22 cellular contexts compared by ENCODE assay signal in genomic region chr13:108981407-108981806, GRCh38.
"Had no signal": no experiment of that assay in that cellular context is flagged by ENCODE, and none has a peak within 500 bp of the region (broad histone marks: within the 10 kb centered on the region; RNA-seq: fewer than 3 reads in every experiment).

No MANE protein-coding gene starts in this region.

- H3K79me2 ChIP-seq: parathyroid adenoma had no signal

- FAIRE-seq: endometrium, frontal cortex had no signal

- H3K27ac ChIP-seq: heart right ventricle, left lung, lower lobe of right lung, parathyroid adenoma, psoas muscle, spleen, upper lobe of left lung, uterus had no signal

- H3K36me3 ChIP-seq: heart right ventricle, left lung, lower lobe of right lung, spleen, tibial artery, upper lobe of left lung, uterus had no signal

- ATAC-seq: esophagus mucosa; heart right ventricle; left lung; lower lobe of right lung; psoas muscle; sciatic nerve; stimulated activated memory B cell treated with anti-CD40 and anti-IgM and Interleukin-4, amounts not matched to agents 10 μg/mL and 1 μg/mL and 100 μg/mL, for 72 hours had no signal

- H3K4me1 ChIP-seq: left lung, lower lobe of right lung, parathyroid adenoma, psoas muscle, spleen, upper lobe of left lung, uterus had no signal

- H3K9me3 ChIP-seq: left lung, lower lobe of right lung, psoas muscle, spleen, tibial artery, upper lobe of left lung, uterus had no signal

- H3K9ac ChIP-seq: parathyroid adenoma had no signal

- DNase-seq: effector memory CD4-positive, alpha-beta T cell; heart right ventricle; left lung; lower lobe of right lung; mesenchymal stem cell; midbrain; naive B cell; retina; spleen; stimulated activated CD4-positive, alpha-beta T cell treated with anti-CD3 and anti-CD28 coated beads, Interleukin-15, amount 100 ng/mL, for 24 hours; stimulated activated CD4-positive, alpha-beta T cell treated with anti-CD3 and anti-CD28 coated beads, Interleukin-1b, Interleukin-23, amount 100 ng/mL, for 48 hours; stimulated activated CD4-positive, alpha-beta T cell treated with anti-CD3 and anti-CD28 coated beads, Interleukin-4, amount 100 ng/mL, for 24 hours; tibial artery; uterus had no signal

- H3K4me3 ChIP-seq: heart right ventricle, left lung, lower lobe of right lung, psoas muscle, spleen, tibial artery, upper lobe of left lung, uterus had no signal

- H2AFZ ChIP-seq: parathyroid adenoma had no signal

- H3K27me3 ChIP-seq: left lung, spleen, tibial artery, upper lobe of left lung, uterus had no signal
